ENCODE assay signal across 2 cellular contexts in the genomic region with DNA sequence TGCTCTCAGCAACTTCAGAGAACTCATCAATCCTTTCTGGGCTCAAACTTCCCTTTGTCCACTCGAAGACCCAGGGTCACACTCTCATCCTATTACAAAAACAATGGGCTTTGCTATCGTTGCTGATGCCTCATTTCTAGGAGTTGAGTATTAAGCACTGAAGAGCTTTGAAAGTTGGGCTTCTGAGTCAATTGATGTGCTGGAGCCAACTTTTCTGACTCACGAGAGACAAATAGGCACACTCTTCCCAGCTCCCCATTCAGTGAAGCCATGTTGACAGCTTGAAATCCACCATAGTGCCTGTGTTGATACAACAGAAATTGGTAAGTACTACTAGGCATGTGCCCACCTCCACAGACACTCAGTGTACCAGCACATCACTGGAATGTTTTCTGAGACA.
TF ChIP-seq lines count a peak whose summit lies in the region.

No MANE protein-coding gene starts in this region.

TF ChIP-seq in IMR-90, 13 proteins besides CTCF, POLR2A, EP300 and RAD21:
- TF ChIP-seq SMC3 (IDR thresholded peaks at IDR 0.05; ENCODE audit: low read depth, low read length) = no peak
- no peak for TF ChIP-seq NFE2L2 (IDR thresholded peaks at IDR 0.05; ENCODE audit: low read depth, low read length)
- TF ChIP-seq RCOR1 (IDR thresholded peaks at IDR 0.05; ENCODE audit: insufficient replicate concordance, low read length) = no peak
- TF ChIP-seq FOS (IDR thresholded peaks at IDR 0.05; ENCODE audit: low read depth, low read length) = no peak
- TF ChIP-seq MAZ (IDR thresholded peaks at IDR 0.05; ENCODE audit: borderline replicate concordance, low read depth, low read length) = no peak
- TF ChIP-seq CHD1 (IDR thresholded peaks at IDR 0.05; ENCODE audit: low read depth, low read length) = no peak

TF ChIP-seq in H1, 55 proteins besides CTCF, POLR2A, EP300 and RAD21:
- no peak for TF ChIP-seq FOSL1 (IDR thresholded peaks at IDR 0.05; ENCODE audit: insufficient read depth, low read depth, low read length)
